In the genomic region with DNA sequence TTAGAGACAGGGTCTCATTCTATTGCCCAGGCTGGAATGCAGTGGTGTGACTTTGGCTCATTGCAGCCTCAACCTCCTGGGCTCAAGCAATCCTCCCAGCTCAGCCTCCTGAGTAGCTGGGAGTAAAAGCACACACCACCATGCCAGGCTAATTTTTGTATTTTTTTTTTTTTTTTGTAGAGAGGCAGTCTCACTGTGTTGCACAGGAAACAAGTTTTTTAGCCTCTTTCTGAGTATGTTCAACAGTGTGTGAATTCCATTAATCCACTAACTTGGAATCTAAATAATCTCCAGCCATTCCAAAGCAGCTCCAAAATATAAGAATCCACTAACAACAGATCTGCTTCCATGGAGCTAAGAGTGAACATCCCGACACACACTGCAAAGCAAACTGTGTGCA, we compare ENCODE assay signal across 2 cellular contexts.
TF ChIP-seq lines count a peak whose summit lies in the region.

No MANE protein-coding gene starts in this region.

TF ChIP-seq in SK-N-SH treated with all-trans-retinoic acid at 6 μM for 48 hours, 23 proteins besides CTCF, POLR2A, EP300 and RAD21 (continued from another document):
- TF ChIP-seq PPARA (CRISPR knock-in tag; IDR thresholded peaks at IDR 0.05; ENCODE audit: borderline replicate concordance) (no peak), ARNTL (CRISPR knock-in tag; IDR thresholded peaks at IDR 0.05; ENCODE audit: borderline replicate concordance, low read depth) (no peak), ZNF70 (CRISPR knock-in tag; IDR thresholded peaks at IDR 0.05) (no peak), OSR1 (CRISPR knock-in tag; IDR thresholded peaks at IDR 0.05) (no peak), ZC3H10 (CRISPR knock-in tag; IDR thresholded peaks at IDR 0.05) (no peak), CSDC2 (CRISPR knock-in tag; IDR thresholded peaks at IDR 0.05) (no peak)
- TF ChIP-seq, protein P1, sequence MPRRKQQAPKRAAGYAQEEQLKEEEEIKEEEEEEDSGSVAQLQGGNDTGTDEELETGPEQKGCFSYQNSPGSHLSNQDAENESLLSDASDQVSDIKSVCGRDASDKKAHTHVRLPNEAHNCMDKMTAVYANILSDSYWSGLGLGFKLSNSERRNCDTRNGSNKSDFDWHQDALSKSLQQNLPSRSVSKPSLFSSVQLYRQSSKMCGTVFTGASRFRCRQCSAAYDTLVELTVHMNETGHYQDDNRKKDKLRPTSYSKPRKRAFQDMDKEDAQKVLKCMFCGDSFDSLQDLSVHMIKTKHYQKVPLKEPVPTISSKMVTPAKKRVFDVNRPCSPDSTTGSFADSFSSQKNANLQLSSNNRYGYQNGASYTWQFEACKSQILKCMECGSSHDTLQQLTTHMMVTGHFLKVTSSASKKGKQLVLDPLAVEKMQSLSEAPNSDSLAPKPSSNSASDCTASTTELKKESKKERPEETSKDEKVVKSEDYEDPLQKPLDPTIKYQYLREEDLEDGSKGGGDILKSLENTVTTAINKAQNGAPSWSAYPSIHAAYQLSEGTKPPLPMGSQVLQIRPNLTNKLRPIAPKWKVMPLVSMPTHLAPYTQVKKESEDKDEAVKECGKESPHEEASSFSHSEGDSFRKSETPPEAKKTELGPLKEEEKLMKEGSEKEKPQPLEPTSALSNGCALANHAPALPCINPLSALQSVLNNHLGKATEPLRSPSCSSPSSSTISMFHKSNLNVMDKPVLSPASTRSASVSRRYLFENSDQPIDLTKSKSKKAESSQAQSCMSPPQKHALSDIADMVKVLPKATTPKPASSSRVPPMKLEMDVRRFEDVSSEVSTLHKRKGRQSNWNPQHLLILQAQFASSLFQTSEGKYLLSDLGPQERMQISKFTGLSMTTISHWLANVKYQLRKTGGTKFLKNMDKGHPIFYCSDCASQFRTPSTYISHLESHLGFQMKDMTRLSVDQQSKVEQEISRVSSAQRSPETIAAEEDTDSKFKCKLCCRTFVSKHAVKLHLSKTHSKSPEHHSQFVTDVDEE (CRISPR knock-in tag; IDR thresholded peaks at IDR 0.05), result no peak
TF ChIP-seq in SK-N-SH treated with all-trans-retinoic acid at 6 μM for 48 hours: peak in this region for 0.

TF ChIP-seq in SK-N-SH, 30 proteins besides CTCF, POLR2A, EP300 and RAD21:
- TF ChIP-seq, protein P2, sequence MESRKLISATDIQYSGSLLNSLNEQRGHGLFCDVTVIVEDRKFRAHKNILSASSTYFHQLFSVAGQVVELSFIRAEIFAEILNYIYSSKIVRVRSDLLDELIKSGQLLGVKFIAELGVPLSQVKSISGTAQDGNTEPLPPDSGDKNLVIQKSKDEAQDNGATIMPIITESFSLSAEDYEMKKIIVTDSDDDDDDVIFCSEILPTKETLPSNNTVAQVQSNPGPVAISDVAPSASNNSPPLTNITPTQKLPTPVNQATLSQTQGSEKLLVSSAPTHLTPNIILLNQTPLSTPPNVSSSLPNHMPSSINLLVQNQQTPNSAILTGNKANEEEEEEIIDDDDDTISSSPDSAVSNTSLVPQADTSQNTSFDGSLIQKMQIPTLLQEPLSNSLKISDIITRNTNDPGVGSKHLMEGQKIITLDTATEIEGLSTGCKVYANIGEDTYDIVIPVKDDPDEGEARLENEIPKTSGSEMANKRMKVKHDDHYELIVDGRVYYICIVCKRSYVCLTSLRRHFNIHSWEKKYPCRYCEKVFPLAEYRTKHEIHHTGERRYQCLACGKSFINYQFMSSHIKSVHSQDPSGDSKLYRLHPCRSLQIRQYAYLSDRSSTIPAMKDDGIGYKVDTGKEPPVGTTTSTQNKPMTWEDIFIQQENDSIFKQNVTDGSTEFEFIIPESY (IDR thresholded peaks at IDR 0.05; ENCODE audit: borderline replicate concordance, low read depth), result no peak
- TF ChIP-seq GATA2 (CRISPR knock-in tag; IDR thresholded peaks at IDR 0.05), result no peak
- TF ChIP-seq ELF1 (IDR thresholded peaks at IDR 0.05), result no peak
- TF ChIP-seq RXRA (IDR thresholded peaks at IDR 0.05; ENCODE audit: borderline replicate concordance, low read depth), result no peak
- TF ChIP-seq, protein P3, sequence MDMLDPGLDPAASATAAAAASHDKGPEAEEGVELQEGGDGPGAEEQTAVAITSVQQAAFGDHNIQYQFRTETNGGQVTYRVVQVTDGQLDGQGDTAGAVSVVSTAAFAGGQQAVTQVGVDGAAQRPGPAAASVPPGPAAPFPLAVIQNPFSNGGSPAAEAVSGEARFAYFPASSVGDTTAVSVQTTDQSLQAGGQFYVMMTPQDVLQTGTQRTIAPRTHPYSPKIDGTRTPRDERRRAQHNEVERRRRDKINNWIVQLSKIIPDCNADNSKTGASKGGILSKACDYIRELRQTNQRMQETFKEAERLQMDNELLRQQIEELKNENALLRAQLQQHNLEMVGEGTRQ (IDR thresholded peaks at IDR 0.05; ENCODE audit: borderline replicate concordance, low read depth, low read length), result no peak
- no peak for TF ChIP-seq SMC3 (IDR thresholded peaks at IDR 0.05; ENCODE audit: low read depth, low read length)
- no peak for TF ChIP-seq POLR2AphosphoS5 (IDR thresholded peaks at IDR 0.05; ENCODE audit: low read depth, low read length)
- TF ChIP-seq TCF12 (IDR thresholded peaks at IDR 0.05), result no peak
- no peak for TF ChIP-seq FOXM1 (IDR thresholded peaks at IDR 0.05; ENCODE audit: low read depth)
- TF ChIP-seq SIN3A (IDR thresholded peaks at IDR 0.05; ENCODE audit: borderline replicate concordance, low read depth, low read length), result no peak
- no peak for TF ChIP-seq FOXJ3 (CRISPR knock-in tag; IDR thresholded peaks at IDR 0.05)
- no peak for TF ChIP-seq YY1 (IDR thresholded peaks at IDR 0.05; ENCODE audit: low read depth)
- TF ChIP-seq CHD2 (IDR thresholded peaks at IDR 0.05; ENCODE audit: low read length, partially characterized antibody), result no peak
- TF ChIP-seq NRF1 (IDR thresholded peaks at IDR 0.05; ENCODE audit: low read depth, low read length), result no peak
- TF ChIP-seq, protein P4, sequence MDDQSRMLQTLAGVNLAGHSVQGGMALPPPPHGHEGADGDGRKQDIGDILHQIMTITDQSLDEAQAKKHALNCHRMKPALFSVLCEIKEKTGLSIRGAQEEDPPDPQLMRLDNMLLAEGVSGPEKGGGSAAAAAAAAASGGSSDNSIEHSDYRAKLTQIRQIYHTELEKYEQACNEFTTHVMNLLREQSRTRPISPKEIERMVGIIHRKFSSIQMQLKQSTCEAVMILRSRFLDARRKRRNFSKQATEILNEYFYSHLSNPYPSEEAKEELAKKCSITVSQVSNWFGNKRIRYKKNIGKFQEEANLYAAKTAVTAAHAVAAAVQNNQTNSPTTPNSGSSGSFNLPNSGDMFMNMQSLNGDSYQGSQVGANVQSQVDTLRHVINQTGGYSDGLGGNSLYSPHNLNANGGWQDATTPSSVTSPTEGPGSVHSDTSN (IDR thresholded peaks at IDR 0.05), result no peak
- TF ChIP-seq TAF1 (IDR thresholded peaks at IDR 0.05; ENCODE audit: borderline replicate concordance, low read depth, low read length), result no peak
- TF ChIP-seq, protein P5, sequence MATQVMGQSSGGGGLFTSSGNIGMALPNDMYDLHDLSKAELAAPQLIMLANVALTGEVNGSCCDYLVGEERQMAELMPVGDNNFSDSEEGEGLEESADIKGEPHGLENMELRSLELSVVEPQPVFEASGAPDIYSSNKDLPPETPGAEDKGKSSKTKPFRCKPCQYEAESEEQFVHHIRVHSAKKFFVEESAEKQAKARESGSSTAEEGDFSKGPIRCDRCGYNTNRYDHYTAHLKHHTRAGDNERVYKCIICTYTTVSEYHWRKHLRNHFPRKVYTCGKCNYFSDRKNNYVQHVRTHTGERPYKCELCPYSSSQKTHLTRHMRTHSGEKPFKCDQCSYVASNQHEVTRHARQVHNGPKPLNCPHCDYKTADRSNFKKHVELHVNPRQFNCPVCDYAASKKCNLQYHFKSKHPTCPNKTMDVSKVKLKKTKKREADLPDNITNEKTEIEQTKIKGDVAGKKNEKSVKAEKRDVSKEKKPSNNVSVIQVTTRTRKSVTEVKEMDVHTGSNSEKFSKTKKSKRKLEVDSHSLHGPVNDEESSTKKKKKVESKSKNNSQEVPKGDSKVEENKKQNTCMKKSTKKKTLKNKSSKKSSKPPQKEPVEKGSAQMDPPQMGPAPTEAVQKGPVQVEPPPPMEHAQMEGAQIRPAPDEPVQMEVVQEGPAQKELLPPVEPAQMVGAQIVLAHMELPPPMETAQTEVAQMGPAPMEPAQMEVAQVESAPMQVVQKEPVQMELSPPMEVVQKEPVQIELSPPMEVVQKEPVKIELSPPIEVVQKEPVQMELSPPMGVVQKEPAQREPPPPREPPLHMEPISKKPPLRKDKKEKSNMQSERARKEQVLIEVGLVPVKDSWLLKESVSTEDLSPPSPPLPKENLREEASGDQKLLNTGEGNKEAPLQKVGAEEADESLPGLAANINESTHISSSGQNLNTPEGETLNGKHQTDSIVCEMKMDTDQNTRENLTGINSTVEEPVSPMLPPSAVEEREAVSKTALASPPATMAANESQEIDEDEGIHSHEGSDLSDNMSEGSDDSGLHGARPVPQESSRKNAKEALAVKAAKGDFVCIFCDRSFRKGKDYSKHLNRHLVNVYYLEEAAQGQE (IDR thresholded peaks at IDR 0.05; ENCODE audit: low read depth, low read length), result no peak
- no peak for TF ChIP-seq FOSL2 (IDR thresholded peaks at IDR 0.05; ENCODE audit: borderline replicate concordance, low read depth)
- no peak for TF ChIP-seq RFX5 (IDR thresholded peaks at IDR 0.05; ENCODE audit: low read length)
